30 cellular contexts compared by ENCODE assay signal in the genomic region with DNA sequence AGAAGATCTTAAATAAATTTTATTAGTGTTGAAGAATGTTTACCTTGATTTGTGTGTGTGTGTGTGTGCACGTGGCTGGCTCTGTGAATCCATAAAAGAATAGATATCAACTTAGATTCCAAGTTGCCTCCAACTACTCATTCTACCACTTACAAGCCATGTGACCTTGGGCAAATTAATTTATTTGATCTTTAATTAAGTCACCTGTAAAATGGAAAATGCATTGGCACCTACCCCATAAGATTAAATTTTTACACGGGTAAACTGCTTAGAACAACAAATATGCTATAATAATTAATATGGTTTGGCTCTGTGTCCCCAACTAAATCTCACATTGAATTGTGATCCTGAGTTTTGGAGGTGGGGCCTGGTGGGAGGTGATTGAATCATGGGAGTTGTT.
"Had no signal": no experiment of that assay in that cellular context is flagged by ENCODE, and none has a peak within 500 bp of the region (broad histone marks: within the 10 kb centered on the region; RNA-seq: fewer than 3 reads in every experiment).

No MANE protein-coding gene starts in this region.

- H3K4me1 ChIP-seq: adrenal gland, ascending aorta, body of pancreas, breast epithelium had no signal

- DNase-seq: activated effector memory CD4-positive, alpha-beta T cell treated with anti-CD3 and anti-CD28 coated beads, Interleukin-2, amount 50 U/mL, for 16 hours; activated effector memory CD4-positive, alpha-beta T cell treated with Interleukin-2 at 50 U/mL for 16 hours; activated gamma-delta T cell; activated gamma-delta T cell treated with Interleukin-2 at 50 U/mL for 16 hours; activated naive CD4-positive, alpha-beta T cell; activated naive CD4-positive, alpha-beta T cell treated with anti-CD3 and anti-CD28 coated beads for 36 hours; activated naive CD4-positive, alpha-beta T cell treated with anti-CD3 and anti-CD28 coated beads, Interleukin-2, amount 10 ng/mL, durations not matched to agents 7 days and 5 days; activated naive CD4-positive, alpha-beta T cell treated with anti-CD3 and anti-CD28 coated beads, Interleukin-2, amount 50 U/mL, for 16 hours; activated naive CD4-positive, alpha-beta T cell treated with Interleukin-2 at 50 U/mL for 16 hours; activated naive CD8-positive, alpha-beta T cell treated with anti-CD3 and anti-CD28 coated beads for 36 hours; activated naive CD8-positive, alpha-beta T cell treated with anti-CD3 and anti-CD28 coated beads, Interleukin-2, amount 10 ng/mL, durations not matched to agents 7 days and 5 days; activated naive CD8-positive, alpha-beta T cell treated with anti-CD3 and anti-CD28 coated beads, Interleukin-2, amount 50 U/mL, for 24 hours; activated T-cell treated with anti-CD3 and anti-CD28 coated beads, Interleukin-2, amount 50 U/mL, for 4 hours; activated T-cell treated with anti-CD3 and anti-CD28 coated beads, Interleukin-2, amount 50 U/mL, for 48 hours; activated T-cell treated with anti-CD3 and anti-CD28 coated beads, Interleukin-2, amount 50 U/mL, for 72 hours; adrenal gland; amniotic stem cell; amygdala; anterior cingulate cortex; aorta; body of pancreas; brain microvascular endothelial cell; caudate nucleus; central memory CD4-positive, alpha-beta T cell; cerebellar nuclear complex had no signal

- H3K27me3 ChIP-seq: adrenal gland, ascending aorta, body of pancreas, brain microvascular endothelial cell, breast epithelium, cardiac muscle cell had no signal

- H3K36me3 ChIP-seq: adrenal gland, ascending aorta, brain microvascular endothelial cell, breast epithelium, cardiac muscle cell had no signal

- H3K4me3 ChIP-seq: adrenal gland, ascending aorta, body of pancreas, breast epithelium, cardiac muscle cell had no signal

- ATAC-seq: activated naive CD4-positive, alpha-beta T cell treated with anti-CD3 and anti-CD28 coated beads, Interleukin-2, amount 50 U/mL, for 72 hours; activated naive CD8-positive, alpha-beta T cell treated with anti-CD3 and anti-CD28 coated beads, Interleukin-2, amount 50 U/mL, for 24 hours; activated T-cell treated with anti-CD3 and anti-CD28 coated beads, Interleukin-2, amount 50 U/mL, for 4 hours; activated T-cell treated with anti-CD3 and anti-CD28 coated beads, Interleukin-2, amount 50 U/mL, for 72 hours; activated T-helper 17 cell treated with anti-CD3 and anti-CD28 coated beads, Interleukin-2, amount 50 U/mL, for 72 hours; body of pancreas had no signal

- H3K9me3 ChIP-seq: adrenal gland, ascending aorta, body of pancreas, breast epithelium had no signal

- H3K27ac ChIP-seq: adrenal gland, ascending aorta, body of pancreas, brain microvascular endothelial cell, breast epithelium, cardiac muscle cell had no signal
